8 cellular contexts compared by ENCODE assay signal in genomic region chr1:165697881-165698842, GRCh38. TPM values are rescaled to one million over a fixed set of nuclear protein-coding genes. Genes with fewer than 3 reads are reported as not detected.
DNase-seq lines count a peak whose midpoint lies in the region; ATAC-seq, FAIRE-seq and TF ChIP-seq lines count a peak whose summit lies in the region.

TSS of gene ALDH9A1 (minus strand) at chr1:165698562. CDS start at chr1:165698558, 4 bp downstream.

- no peaks in the 10 kb centered on the region for H3K9me3 ChIP-seq in CD4-positive, alpha-beta T cell (ENCODE audit: control insufficient read depth, low read length)
- H3K9me3 ChIP-seq in HepG2 (ENCODE audit: low read length), result no peaks in the 10 kb centered on the region

- H3K27me3 ChIP-seq in CD4-positive, alpha-beta T cell (ENCODE audit: control insufficient read depth, insufficient read depth, low read length), result no peaks in the 10 kb centered on the region
- H3K27me3 ChIP-seq in HepG2 (ENCODE audit: control insufficient read depth in 1 of 2, insufficient read depth in 2 of 2, low read length in 2 of 2), result no peaks in the 10 kb centered on the region; a peak in 2 of 5 replicates

- TF ChIP-seq EP300 in HepG2 (IDR thresholded peaks at IDR 0.05; ENCODE audit: low read depth in 2 of 2, low read length in 2 of 2), result no peak
- no peak for TF ChIP-seq EP300 in HepG2 (CRISPR knock-in tag; IDR thresholded peaks at IDR 0.05; ENCODE audit: borderline replicate concordance)

- ATAC-seq in CD4-positive, alpha-beta T cell (ENCODE audit: poor library complexity), result peak; percentile 91
- ATAC-seq in GM19397 (IDR thresholded peaks at IDR 0.05; ENCODE audit: unreplicated experiment) (peak; percentile 95), HG03565 (IDR thresholded peaks at IDR 0.05; ENCODE audit: unreplicated experiment) (peak; percentile 80), HepG2 (peak; percentile 94)

- peak within 1 kb of the TSS; percentile 90 for H2AFZ ChIP-seq in HepG2 (ENCODE audit: low read length)

- no peak for TF ChIP-seq CTCF in CD4-positive, alpha-beta T cell (IDR thresholded peaks at IDR 0.05)
- peak; percentile 74 for TF ChIP-seq CTCF in HepG2 (CRISPR knock-in tag; IDR thresholded peaks at IDR 0.05)

- peaks cover 57% of the 10 kb centered on the region for H3K4me1 ChIP-seq in HepG2 (ENCODE audit: insufficient read depth, low read length)

- CTCF ChIA-PET in CD4-positive, alpha-beta T cell (lab: Charles Lee), result interaction anchor here (0.9 to 2.5 kb wide), 6 partner anchors 11 to 106 kb away, joined by 3 to 8 read pairs (median 5); partner anchors contain the start of genes MGST3 and TMCO1
- CTCF ChIA-PET in HepG2 (lab: Yijun Ruan, JAX; ENCODE audit: low intra/inter-chr PET ratio, low total read pairs), result interaction anchor here (1.2 kb wide), 1 partner anchor 216 kb away, joined by 6 read pairs; no protein-coding TSS in a partner anchor

- peaks cover 43% of the 10 kb centered on the region for H3K36me3 Mint-ChIP-seq in CD4-positive, alpha-beta T cell (ENCODE audit: low read depth)

- H3K4me3 ChIP-seq in HepG2 (replicated peaks in 1 of 3; ENCODE audit: insufficient read depth in 1 of 3, low read depth in 2 of 3, low read length in 3 of 3), result peak within 1 kb of the TSS; percentile 83 to 96 (median 85)

- peak within 1 kb of the TSS; percentile 77 for H3K9ac ChIP-seq in HepG2 (ENCODE audit: insufficient read depth, low read depth, low read length)

- no peaks in the 10 kb centered on the region for H3K36me3 ChIP-seq in HepG2 (replicated peaks in 1 of 2; ENCODE audit: control insufficient read depth in 1 of 2, insufficient read depth in 2 of 2, low read length in 2 of 2)

- WGBS in HepG2 (ENCODE audit: low lambda C conversion rate), result 1% methylated on average over 27 of the region's 69 CpGs

- peak in 1 of 2 experiments; percentile 78; a peak in 2 of 4 replicates for TF ChIP-seq POLR2A in HepG2 (IDR thresholded peaks at IDR 0.05; ENCODE audit: insufficient read depth in 1 of 2, low read depth in 2 of 2, low read length in 2 of 2)

- H3K4me3 Mint-ChIP-seq in CD4-positive, alpha-beta T cell, result peak within 1 kb of the TSS; percentile 98

- peaks cover 45% of the 10 kb centered on the region for H3K4me1 Mint-ChIP-seq in CD4-positive, alpha-beta T cell (ENCODE audit: low read depth)

- peak; percentile 68 for FAIRE-seq in HepG2 (lab: Jason Lieb, UNC)

- TSS peak; percentile 64 for BruUV-seq in HepG2 (replicated peaks; lab: Mats Ljungman, UMichigan)

- H3K9me3 Mint-ChIP-seq in CD4-positive, alpha-beta T cell, result no peaks in the 10 kb centered on the region

- in situ Hi-C loops in HepG2 (cut with HindIII; ENCODE audit: extremely low pct_ligation_motif_present, low pct_unique_long_range_greater_than_20kb), result loop anchor here (5.0 kb wide), 1 partner anchor 214 kb away; no protein-coding TSS in a partner anchor

- DNase-seq in CD4-positive, alpha-beta T cell, result peak; percentile 70 to 86 (median 78)
- DNase-seq in NCI-H748 (lab: John Stamatoyannopoulos, UW; ENCODE audit: unreplicated experiment), result peak; percentile 92
- peak; percentile 82 for DNase-seq in activated CD4-positive, alpha-beta T cell treated with anti-CD3 and anti-CD28 coated beads, Interleukin-2, amount 50 U/mL, for 1 hour
- DNase-seq in dedifferentiated amniotic fluid mesenchymal stem cell (ENCODE audit: extremely low spot score), result peak; percentile 72
- DNase-seq in HepG2 (ENCODE audit: low spot score), result peak; percentile 32
- DNase-seq in stimulated activated CD4-positive, alpha-beta T cell treated with anti-CD3 and anti-CD28 coated beads, Interleukin-4, amount 100 ng/mL, for 1 hour, result peak; percentile 89

- peak within 1 kb of the TSS; percentile 79 for H3K4me2 ChIP-seq in HepG2 (ENCODE audit: low read depth, low read length)

- H3K27ac ChIP-seq in CD4-positive, alpha-beta T cell (ENCODE audit: low read depth, low read length), result peak within 1 kb of the TSS; percentile 81
- H3K27ac ChIP-seq in HepG2 (ENCODE audit: extremely low read length, insufficient read depth, low read length), result peak within 1 kb of the TSS; percentile 82

- H3K27me3 Mint-ChIP-seq in CD4-positive, alpha-beta T cell, result no peaks in the 10 kb centered on the region

- H3K27ac Mint-ChIP-seq in CD4-positive, alpha-beta T cell, result peak within 1 kb of the TSS; percentile 92

- peaks cover 12% of the 10 kb centered on the region for H3K79me2 ChIP-seq in HepG2 (ENCODE audit: insufficient read depth, low read length)

- H4K20me1 ChIP-seq in HepG2 (ENCODE audit: insufficient read depth, low read length), result no peaks in the 10 kb centered on the region; the same call in 1 of the 2 replicates

- no peak for TF ChIP-seq RAD21 in HepG2 (CRISPR knock-in tag; IDR thresholded peaks at IDR 0.05)

- intact Hi-C loops in CD4-positive, alpha-beta T cell (cut with DNase I, micrococcal nuclease), result loop anchor here (1.0 to 5.0 kb wide), 4 partner anchors 67 to 216 kb away; partner anchors contain the start of genes MGST3 (in 2 of the 2), TMCO1 (in 2 of the 2) and UCK2 (in 1 of the 2)
- intact Hi-C loops in HepG2 (cut with micrococcal nuclease; ENCODE audit: unreplicated experiment), result loop anchor here (1.0 to 5.0 kb wide), 4 partner anchors 67 to 561 kb away; partner anchors contain the start of gene MGST3

- POLR2A ChIA-PET in CD4-positive, alpha-beta T cell (lab: Charles Lee), result interaction anchor here (0.6 to 2.2 kb wide), 19 partner anchors 11 to 792 kb away, joined by 3 to 27 read pairs (median 4); partner anchors contain the start of genes MGST3, TMCO1 and UCK2
- POLR2A ChIA-PET in HepG2 (lab: Yijun Ruan, JAX), result interaction anchor here (0.6 to 1.8 kb wide), 14 partner anchors 10 to 1178 kb away, joined by 3 to 10 read pairs (median 4); partner anchors contain the start of genes MGST3, TADA1 and TMCO1

TF ChIP-seq in HepG2, 621 proteins besides CTCF, POLR2A, EP300 and RAD21 (continues in another document):
- TF ChIP-seq ZBTB2 (CRISPR knock-in tag; IDR thresholded peaks at IDR 0.05; ENCODE audit: low read depth) (peak; percentile 77), MYPOP (CRISPR knock-in tag; IDR thresholded peaks at IDR 0.05) (peak; percentile 68; the same call in 1 of the 2 replicates), ZBTB39 (CRISPR knock-in tag; IDR thresholded peaks at IDR 0.05) (no peak)

RNA-seq across cellular contexts. Expression of gene ALDH9A1, which starts in this region (rescaled TPM):
- total RNA-seq in CD4-positive, alpha-beta T cell, result 10 to 100 TPM; 33.9 to 35.5 TPM
- total RNA-seq in HepG2 (2016; rRNA removed; fragmentation: Illumina TruSeq; extraction: Trizol), result 38.5 and 52.7 TPM in 2 replicates
- 7.1 and 9.1 TPM in 2 replicates for total RNA-seq in HepG2 (2016; cell fraction: cytosol; rRNA removed; fragmentation: Illumina TruSeq; extraction: Trizol; ENCODE audit: low read depth)
- total RNA-seq in HepG2 (2016; cell fraction: insoluble cytoplasmic fraction; rRNA removed; fragmentation: Illumina TruSeq; extraction: Trizol), result 38.4 and 54.3 TPM in 2 replicates
- total RNA-seq in HepG2 (2016; cell fraction: membrane; rRNA removed; fragmentation: Illumina TruSeq; extraction: Trizol), result 14.3 and 17.8 TPM in 2 replicates
- 19.4 and 21.3 TPM in 2 replicates for total RNA-seq in HepG2 (2016; cell fraction: nucleus; rRNA removed; fragmentation: Illumina TruSeq; extraction: Trizol)
- 17.1 and 27.5 TPM in 2 replicates for polyA plus RNA-seq in HepG2 (2011; rRNA removed)
- polyA plus RNA-seq in HepG2 (2011; cell fraction: cytosol; rRNA removed), result 11.1 and 19.0 TPM in 2 replicates
- polyA plus RNA-seq in HepG2 (2011; cell fraction: nucleus; rRNA removed), result 6.4 and 7.2 TPM in 2 replicates
- 17.1 and 26.3 TPM in 2 replicates for polyA plus RNA-seq in HepG2 (2012)
- polyA plus RNA-seq in HepG2 (2016; cell fraction: cytosol; fragmentation: Illumina TruSeq; extraction: Trizol; ENCODE audit: low read depth), result 3.8 and 4.1 TPM in 2 replicates
- 44.3 and 45.9 TPM in 2 replicates for polyA plus RNA-seq in HepG2 (2016; cell fraction: insoluble cytoplasmic fraction; fragmentation: Illumina TruSeq; extraction: Trizol; ENCODE audit: low read depth)
- 9.1 and 10.6 TPM in 2 replicates for polyA plus RNA-seq in HepG2 (2016; cell fraction: membrane; fragmentation: Illumina TruSeq; extraction: Trizol; ENCODE audit: low read depth)
- 19.2 and 22.1 TPM in 2 replicates for polyA plus RNA-seq in HepG2 (2016; cell fraction: nucleus; fragmentation: Illumina TruSeq; extraction: Trizol; ENCODE audit: insufficient read depth, low read depth)
- 23.3 and 82.5 TPM in 2 replicates for polyA minus RNA-seq in HepG2 (2011; rRNA and poly(A)+ RNA removed; ENCODE audit: low replicate concordance)
- 19.5 and 19.6 TPM in 2 replicates for polyA minus RNA-seq in HepG2 (2011; cell fraction: cytosol; rRNA and poly(A)+ RNA removed)
- polyA minus RNA-seq in HepG2 (2011; cell fraction: nucleus; rRNA and poly(A)+ RNA removed), result 14.4 and 23.9 TPM in 2 replicates

Comparison
In these comparisons a context has a peak if more than half of its experiments do, and no peak if none do; other contexts are left out.
1. Peak in every context shown above with its lines: DNase-seq, ATAC-seq, H3K4me3 ChIP-seq and H3K27ac ChIP-seq.
2. DNase-seq: peak in every context shown above with its lines; median percentile 92 in NCI-H748; 89 in stimulated activated CD4-positive, alpha-beta T cell treated with anti-CD3 and anti-CD28 coated beads, Interleukin-4, amount 100 ng/mL, for 1 hour; 82 in activated CD4-positive, alpha-beta T cell treated with anti-CD3 and anti-CD28 coated beads, Interleukin-2, amount 50 U/mL, for 1 hour; 78 in CD4-positive, alpha-beta T cell; 72 in dedifferentiated amniotic fluid mesenchymal stem cell; 32 in HepG2.